In the genomic region with DNA sequence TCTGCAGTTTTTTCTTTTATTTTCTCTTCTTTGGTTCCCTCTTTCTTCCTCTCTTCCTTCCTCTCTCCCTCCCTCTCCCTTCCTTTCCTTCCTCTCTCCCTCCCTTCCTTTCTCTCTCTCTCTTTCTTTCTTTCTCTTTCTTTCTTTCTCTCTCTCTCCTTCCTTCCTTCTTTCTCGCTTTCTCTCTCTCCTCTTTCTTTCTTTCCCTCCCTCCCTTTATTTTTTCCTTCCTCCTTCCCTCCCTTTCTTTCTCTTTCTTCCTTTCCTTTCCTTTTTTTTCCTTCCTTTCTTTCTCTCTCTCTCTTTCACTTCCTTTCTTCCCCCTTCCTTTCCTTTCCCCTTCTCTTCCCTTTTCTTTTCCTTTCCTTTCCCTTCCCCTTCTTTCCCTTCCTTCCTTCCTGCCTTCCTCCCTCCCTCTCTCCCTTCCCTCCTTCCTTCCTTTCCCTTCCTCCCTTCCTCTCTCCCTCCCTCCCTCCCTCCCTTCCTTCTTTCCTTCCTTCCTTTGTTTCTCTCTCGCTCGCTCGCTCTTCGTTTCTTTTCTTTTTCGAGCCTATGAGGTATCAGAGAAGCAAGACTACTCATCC, we compare ENCODE assay signal across 1 cellular context.
TF ChIP-seq lines count a peak whose summit lies in the region.

No MANE protein-coding gene starts in this region.

TF ChIP-seq in GM12878, 131 proteins besides CTCF, POLR2A, EP300 and RAD21:
- TF ChIP-seq BCL11A (IDR thresholded peaks at IDR 0.05; ENCODE audit: low read depth, low read length) (no peak), YBX1 (IDR thresholded peaks at IDR 0.05) (0 out of 2 replicates have a peak, but pooled peaks have one; percentile 77), NBN (IDR thresholded peaks at IDR 0.05) (peak; percentile 62; the same call in 1 of the 2 replicates), MTA2 (IDR thresholded peaks at IDR 0.05; ENCODE audit: low read depth) (peak; percentile 44), CREB1 (IDR thresholded peaks at IDR 0.05; ENCODE audit: low read depth) (no peak), ZNF274 (IDR thresholded peaks at IDR 0.05; ENCODE audit: insufficient read depth, insufficient read length) (no peak), HDGF (IDR thresholded peaks at IDR 0.05) (0 out of 2 replicates have a peak, but pooled peaks have one; percentile 69), NR2C2 (IDR thresholded peaks at IDR 0.05; ENCODE audit: borderline replicate concordance, control insufficient read depth, insufficient read length, low read depth) (no peak), ZBED1 (IDR thresholded peaks at IDR 0.05; ENCODE audit: borderline replicate concordance) (no peak)
- TF ChIP-seq, protein P1, sequence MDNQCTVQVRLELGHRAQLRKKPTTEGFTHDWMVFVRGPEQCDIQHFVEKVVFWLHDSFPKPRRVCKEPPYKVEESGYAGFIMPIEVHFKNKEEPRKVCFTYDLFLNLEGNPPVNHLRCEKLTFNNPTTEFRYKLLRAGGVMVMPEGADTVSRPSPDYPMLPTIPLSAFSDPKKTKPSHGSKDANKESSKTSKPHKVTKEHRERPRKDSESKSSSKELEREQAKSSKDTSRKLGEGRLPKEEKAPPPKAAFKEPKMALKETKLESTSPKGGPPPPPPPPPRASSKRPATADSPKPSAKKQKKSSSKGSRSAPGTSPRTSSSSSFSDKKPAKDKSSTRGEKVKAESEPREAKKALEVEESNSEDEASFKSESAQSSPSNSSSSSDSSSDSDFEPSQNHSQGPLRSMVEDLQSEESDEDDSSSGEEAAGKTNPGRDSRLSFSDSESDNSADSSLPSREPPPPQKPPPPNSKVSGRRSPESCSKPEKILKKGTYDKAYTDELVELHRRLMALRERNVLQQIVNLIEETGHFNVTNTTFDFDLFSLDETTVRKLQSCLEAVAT (IDR thresholded peaks at IDR 0.05) = peak; percentile 57; the same call in 1 of the 2 replicates
- TF ChIP-seq, protein P2, sequence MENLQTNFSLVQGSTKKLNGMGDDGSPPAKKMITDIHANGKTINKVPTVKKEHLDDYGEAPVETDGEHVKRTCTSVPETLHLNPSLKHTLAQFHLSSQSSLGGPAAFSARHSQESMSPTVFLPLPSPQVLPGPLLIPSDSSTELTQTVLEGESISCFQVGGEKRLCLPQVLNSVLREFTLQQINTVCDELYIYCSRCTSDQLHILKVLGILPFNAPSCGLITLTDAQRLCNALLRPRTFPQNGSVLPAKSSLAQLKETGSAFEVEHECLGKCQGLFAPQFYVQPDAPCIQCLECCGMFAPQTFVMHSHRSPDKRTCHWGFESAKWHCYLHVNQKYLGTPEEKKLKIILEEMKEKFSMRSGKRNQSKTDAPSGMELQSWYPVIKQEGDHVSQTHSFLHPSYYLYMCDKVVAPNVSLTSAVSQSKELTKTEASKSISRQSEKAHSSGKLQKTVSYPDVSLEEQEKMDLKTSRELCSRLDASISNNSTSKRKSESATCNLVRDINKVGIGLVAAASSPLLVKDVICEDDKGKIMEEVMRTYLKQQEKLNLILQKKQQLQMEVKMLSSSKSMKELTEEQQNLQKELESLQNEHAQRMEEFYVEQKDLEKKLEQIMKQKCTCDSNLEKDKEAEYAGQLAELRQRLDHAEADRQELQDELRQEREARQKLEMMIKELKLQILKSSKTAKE (IDR thresholded peaks at IDR 0.05; ENCODE audit: low read depth, poor library complexity, severe bottlenecking) = peak; percentile 6
